ENCODE assay signal across 1 cellular context in the genomic region with DNA sequence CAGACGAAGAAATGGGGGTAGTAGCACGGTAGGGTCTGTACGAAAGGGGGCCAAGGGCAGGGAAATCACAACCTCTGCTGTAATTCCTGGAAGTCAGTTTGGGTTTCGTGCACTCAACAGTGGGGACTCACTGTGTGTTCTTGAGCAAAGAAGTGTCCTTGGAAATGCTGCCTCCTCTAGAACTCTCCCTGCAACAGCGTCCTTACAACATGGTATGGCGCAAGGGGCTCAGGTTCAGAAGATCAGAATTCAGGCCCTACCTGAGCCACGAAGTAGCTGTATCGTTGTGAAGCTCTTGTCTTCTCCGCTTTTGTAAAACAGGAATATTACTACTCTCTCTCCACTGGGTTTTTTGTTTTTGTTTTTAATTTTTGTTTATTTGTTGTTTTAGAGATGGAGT.
TF ChIP-seq lines count a peak whose summit lies in the region.

No MANE protein-coding gene starts in this region.

TF ChIP-seq in H1, 55 proteins besides CTCF, POLR2A, EP300 and RAD21:
- no peak for TF ChIP-seq RBBP5 (IDR thresholded peaks at IDR 0.05; ENCODE audit: borderline replicate concordance, low read depth, low read length)
- peak; percentile 63; the same call in 1 of the 2 replicates for TF ChIP-seq CEBPB (IDR thresholded peaks at IDR 0.05; ENCODE audit: low read depth, low read length)
- TF ChIP-seq HDAC2 (IDR thresholded peaks at IDR 0.05; ENCODE audit: borderline replicate concordance in 1 of 2, low read depth in 2 of 2, low read length in 2 of 2), result no peak
- no peak for TF ChIP-seq SIN3A (conservative IDR thresholded peaks at IDR 0.05 in 1 of 2, IDR thresholded peaks at IDR 0.05 in 1 of 2; ENCODE audit: low read depth in 1 of 2, low read length in 2 of 2)
- TF ChIP-seq HDAC6 (IDR thresholded peaks at IDR 0.05; ENCODE audit: low read depth, low read length), result no peak
- no peak for TF ChIP-seq RNF2 (IDR thresholded peaks at IDR 0.05; ENCODE audit: borderline replicate concordance, low read depth, low read length, missing control alignments, poor library complexity, severe bottlenecking)
- TF ChIP-seq, protein P1, sequence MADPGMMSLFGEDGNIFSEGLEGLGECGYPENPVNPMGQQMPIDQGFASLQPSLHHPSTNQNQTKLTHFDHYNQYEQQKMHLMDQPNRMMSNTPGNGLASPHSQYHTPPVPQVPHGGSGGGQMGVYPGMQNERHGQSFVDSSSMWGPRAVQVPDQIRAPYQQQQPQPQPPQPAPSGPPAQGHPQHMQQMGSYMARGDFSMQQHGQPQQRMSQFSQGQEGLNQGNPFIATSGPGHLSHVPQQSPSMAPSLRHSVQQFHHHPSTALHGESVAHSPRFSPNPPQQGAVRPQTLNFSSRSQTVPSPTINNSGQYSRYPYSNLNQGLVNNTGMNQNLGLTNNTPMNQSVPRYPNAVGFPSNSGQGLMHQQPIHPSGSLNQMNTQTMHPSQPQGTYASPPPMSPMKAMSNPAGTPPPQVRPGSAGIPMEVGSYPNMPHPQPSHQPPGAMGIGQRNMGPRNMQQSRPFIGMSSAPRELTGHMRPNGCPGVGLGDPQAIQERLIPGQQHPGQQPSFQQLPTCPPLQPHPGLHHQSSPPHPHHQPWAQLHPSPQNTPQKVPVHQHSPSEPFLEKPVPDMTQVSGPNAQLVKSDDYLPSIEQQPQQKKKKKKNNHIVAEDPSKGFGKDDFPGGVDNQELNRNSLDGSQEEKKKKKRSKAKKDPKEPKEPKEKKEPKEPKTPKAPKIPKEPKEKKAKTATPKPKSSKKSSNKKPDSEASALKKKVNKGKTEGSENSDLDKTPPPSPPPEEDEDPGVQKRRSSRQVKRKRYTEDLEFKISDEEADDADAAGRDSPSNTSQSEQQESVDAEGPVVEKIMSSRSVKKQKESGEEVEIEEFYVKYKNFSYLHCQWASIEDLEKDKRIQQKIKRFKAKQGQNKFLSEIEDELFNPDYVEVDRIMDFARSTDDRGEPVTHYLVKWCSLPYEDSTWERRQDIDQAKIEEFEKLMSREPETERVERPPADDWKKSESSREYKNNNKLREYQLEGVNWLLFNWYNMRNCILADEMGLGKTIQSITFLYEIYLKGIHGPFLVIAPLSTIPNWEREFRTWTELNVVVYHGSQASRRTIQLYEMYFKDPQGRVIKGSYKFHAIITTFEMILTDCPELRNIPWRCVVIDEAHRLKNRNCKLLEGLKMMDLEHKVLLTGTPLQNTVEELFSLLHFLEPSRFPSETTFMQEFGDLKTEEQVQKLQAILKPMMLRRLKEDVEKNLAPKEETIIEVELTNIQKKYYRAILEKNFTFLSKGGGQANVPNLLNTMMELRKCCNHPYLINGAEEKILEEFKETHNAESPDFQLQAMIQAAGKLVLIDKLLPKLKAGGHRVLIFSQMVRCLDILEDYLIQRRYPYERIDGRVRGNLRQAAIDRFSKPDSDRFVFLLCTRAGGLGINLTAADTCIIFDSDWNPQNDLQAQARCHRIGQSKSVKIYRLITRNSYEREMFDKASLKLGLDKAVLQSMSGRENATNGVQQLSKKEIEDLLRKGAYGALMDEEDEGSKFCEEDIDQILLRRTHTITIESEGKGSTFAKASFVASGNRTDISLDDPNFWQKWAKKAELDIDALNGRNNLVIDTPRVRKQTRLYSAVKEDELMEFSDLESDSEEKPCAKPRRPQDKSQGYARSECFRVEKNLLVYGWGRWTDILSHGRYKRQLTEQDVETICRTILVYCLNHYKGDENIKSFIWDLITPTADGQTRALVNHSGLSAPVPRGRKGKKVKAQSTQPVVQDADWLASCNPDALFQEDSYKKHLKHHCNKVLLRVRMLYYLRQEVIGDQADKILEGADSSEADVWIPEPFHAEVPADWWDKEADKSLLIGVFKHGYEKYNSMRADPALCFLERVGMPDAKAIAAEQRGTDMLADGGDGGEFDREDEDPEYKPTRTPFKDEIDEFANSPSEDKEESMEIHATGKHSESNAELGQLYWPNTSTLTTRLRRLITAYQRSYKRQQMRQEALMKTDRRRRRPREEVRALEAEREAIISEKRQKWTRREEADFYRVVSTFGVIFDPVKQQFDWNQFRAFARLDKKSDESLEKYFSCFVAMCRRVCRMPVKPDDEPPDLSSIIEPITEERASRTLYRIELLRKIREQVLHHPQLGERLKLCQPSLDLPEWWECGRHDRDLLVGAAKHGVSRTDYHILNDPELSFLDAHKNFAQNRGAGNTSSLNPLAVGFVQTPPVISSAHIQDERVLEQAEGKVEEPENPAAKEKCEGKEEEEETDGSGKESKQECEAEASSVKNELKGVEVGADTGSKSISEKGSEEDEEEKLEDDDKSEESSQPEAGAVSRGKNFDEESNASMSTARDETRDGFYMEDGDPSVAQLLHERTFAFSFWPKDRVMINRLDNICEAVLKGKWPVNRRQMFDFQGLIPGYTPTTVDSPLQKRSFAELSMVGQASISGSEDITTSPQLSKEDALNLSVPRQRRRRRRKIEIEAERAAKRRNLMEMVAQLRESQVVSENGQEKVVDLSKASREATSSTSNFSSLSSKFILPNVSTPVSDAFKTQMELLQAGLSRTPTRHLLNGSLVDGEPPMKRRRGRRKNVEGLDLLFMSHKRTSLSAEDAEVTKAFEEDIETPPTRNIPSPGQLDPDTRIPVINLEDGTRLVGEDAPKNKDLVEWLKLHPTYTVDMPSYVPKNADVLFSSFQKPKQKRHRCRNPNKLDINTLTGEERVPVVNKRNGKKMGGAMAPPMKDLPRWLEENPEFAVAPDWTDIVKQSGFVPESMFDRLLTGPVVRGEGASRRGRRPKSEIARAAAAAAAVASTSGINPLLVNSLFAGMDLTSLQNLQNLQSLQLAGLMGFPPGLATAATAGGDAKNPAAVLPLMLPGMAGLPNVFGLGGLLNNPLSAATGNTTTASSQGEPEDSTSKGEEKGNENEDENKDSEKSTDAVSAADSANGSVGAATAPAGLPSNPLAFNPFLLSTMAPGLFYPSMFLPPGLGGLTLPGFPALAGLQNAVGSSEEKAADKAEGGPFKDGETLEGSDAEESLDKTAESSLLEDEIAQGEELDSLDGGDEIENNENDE (IDR thresholded peaks at IDR 0.05; ENCODE audit: insufficient replicate concordance, low read length), result no peak
- TF ChIP-seq GABPA (IDR thresholded peaks at IDR 0.05; ENCODE audit: borderline replicate concordance, insufficient read depth, low read length), result no peak
